Comparison of ENCODE assay signal across 9 cellular contexts in genomic region chr18:5066380-5066977, GRCh38.
DNase-seq lines count a peak whose midpoint lies in the region; TF ChIP-seq lines count a peak whose summit lies in the region.
"Had no signal": no experiment of that assay in that cellular context is flagged by ENCODE, and none has a peak within 500 bp of the region (broad histone marks: within the 10 kb centered on the region; RNA-seq: fewer than 3 reads in every experiment).

No MANE protein-coding gene starts in this region.

- no peak overlapping the region for H3K4me3 Mint-ChIP-seq in Calu3 (ENCODE audit: low read depth, unreplicated experiment)

- H3K9me3 Mint-ChIP-seq in Calu3 (ENCODE audit: low read depth, unreplicated experiment), result peaks cover 5% of the 10 kb centered on the region

- CTCF ChIA-PET in Calu3 (lab: Charles Lee), result interaction anchor here (0.6 kb wide), 1 partner anchor 1378 kb away, joined by 4 read pairs; no protein-coding TSS in a partner anchor

- H3K27ac Mint-ChIP-seq in Calu3 (ENCODE audit: unreplicated experiment), result no peak overlapping the region

- TF ChIP-seq CTCF in Calu3 (IDR thresholded peaks at IDR 0.05; ENCODE audit: unreplicated experiment) (peak; percentile 32), GM13977 (IDR thresholded peaks at IDR 0.05; ENCODE audit: extremely low read depth, insufficient read depth, missing control alignments) (peak; percentile 62)

- no peaks in the 10 kb centered on the region for H3K36me3 Mint-ChIP-seq in Calu3 (ENCODE audit: insufficient read depth, unreplicated experiment)

- DNase-seq in Calu3, result peak; percentile 22
- no peak for DNase-seq in GM13977 (ENCODE audit: low spot score)
- DNase-seq in OCI-M1 (lab: John Stamatoyannopoulos, UW), result peak; percentile 39
- peak; percentile 48 for DNase-seq in iPS-NIHi11 (ENCODE audit: low spot score)
- no peak for DNase-seq in NCI-H345 treated with DMSO at 0.1 percent for 48 hours (lab: John Stamatoyannopoulos, UW; ENCODE audit: unreplicated experiment)
- DNase-seq in NCI-H146 (lab: John Stamatoyannopoulos, UW), result no peak
- DNase-seq in T1000 (lab: John Stamatoyannopoulos, UW), result no peak
- DNase-seq in NCI-H2227 (lab: John Stamatoyannopoulos, UW; ENCODE audit: unreplicated experiment), result no peak
- DNase-seq: GF-D8 had no signal

- H3K4me1 Mint-ChIP-seq in Calu3 (ENCODE audit: low read depth, unreplicated experiment), result no peaks in the 10 kb centered on the region

- intact Hi-C loops in Calu3 (cut with micrococcal nuclease; ENCODE audit: unreplicated experiment), result no loop called here

- H3K27me3 Mint-ChIP-seq in Calu3 (ENCODE audit: unreplicated experiment), result peaks cover 46% of the 10 kb centered on the region

- no TSS peak for BruUV-seq in Calu3 (replicated peaks; lab: Mats Ljungman, UMichigan)

- in situ Hi-C loops in GM13977 (cut with MboI; ENCODE audit: low pct_unique_long_range_greater_than_20kb, low sequenced_read_pairs, unreplicated experiment), result loop anchor here (25.0 kb wide), 1 partner anchor 954 kb away; no protein-coding TSS in a partner anchor

Comparison
In these comparisons a context has a peak if more than half of its experiments do, and no peak if none do; other contexts are left out.
1. DNase-seq: peak in Calu3 (single experiment), OCI-M1 (single experiment) and iPS-NIHi11 (single experiment); none in GM13977 (single experiment), NCI-H345 treated with DMSO at 0.1 percent for 48 hours (single experiment), NCI-H146 (single experiment), T1000 (single experiment) and NCI-H2227 (single experiment).